ENCODE assay signal across 12 cellular contexts in the genomic region with DNA sequence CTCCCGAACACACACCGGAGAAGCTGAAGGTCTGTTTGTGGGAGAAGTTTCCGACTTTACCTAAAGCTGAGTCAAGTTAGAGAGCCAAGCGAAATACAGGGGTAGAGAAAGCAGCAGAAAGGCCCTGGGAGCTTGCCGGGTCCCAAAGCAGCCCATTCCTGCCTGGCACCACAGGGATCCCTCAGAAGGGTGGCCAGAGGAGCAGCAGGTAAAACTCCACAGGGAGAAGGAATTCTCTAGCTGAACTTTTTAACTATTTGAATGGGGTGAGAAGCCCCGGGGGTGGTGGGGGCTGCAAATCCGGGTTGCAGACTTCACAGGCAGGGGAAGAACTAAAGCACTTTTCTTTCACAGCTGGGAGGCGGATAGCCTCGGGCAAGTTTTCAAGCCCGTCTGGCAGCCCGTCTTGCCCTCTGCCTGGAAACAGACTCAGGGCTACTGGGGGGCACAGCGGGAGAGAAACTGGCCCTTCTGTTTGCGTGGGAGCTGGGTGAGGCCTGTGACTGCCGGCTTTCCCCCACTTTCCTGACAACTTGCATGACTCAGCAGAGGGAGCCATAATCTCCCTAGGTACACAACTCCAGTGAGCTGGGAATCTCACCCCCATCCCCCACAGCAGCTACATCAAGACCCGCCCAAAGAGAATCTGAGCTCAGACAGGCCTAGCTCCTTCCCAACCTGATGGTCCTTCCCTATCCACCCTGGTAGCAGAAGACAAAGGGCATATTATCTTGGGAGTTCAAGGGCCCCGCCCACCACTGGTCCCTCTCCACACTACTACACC.
DNase-seq lines count a peak whose midpoint lies in the region; ATAC-seq and TF ChIP-seq lines count a peak whose summit lies in the region.
"Had no signal": no experiment of that assay in that cellular context is flagged by ENCODE, and none has a peak within 500 bp of the region (broad histone marks: within the 10 kb centered on the region; RNA-seq: fewer than 3 reads in every experiment).

No MANE protein-coding gene starts in this region.

- DNase-seq in DMS 273 (lab: John Stamatoyannopoulos, UW; ENCODE audit: unreplicated experiment) (peak; percentile 61), DMS 273 treated with DMSO at 0.1 percent for 48 hours (lab: John Stamatoyannopoulos, UW) (no peak), SK-N-MC (ENCODE audit: low read depth, low spot score) (no peak), fibroblast of villous mesenchyme (ENCODE audit: low read depth) (peak; percentile 37), smooth muscle cell of the brain vasculature (ENCODE audit: low read depth, low spot score) (peak; percentile 65), RKO (ENCODE audit: low spot score) (no peak)
- DNase-seq: activated CD8-positive, alpha-beta T cell treated with anti-CD3 and anti-CD28 coated beads, Interleukin-2, amount 10 ng/mL, durations not matched to agents 7 days and 5 days; body of pancreas; NCI-H2029 treated with DMSO at 0.1 percent for 48 hours had no signal

- peak overlapping the region; percentile 63 for H3K9ac ChIP-seq in SK-N-MC (ENCODE audit: insufficient read length)

- ATAC-seq in gastroesophageal sphincter (no peak), GM18858 (IDR thresholded peaks at IDR 0.05; ENCODE audit: unreplicated experiment) (no peak)
- ATAC-seq: activated CD8-positive, alpha-beta T cell treated with anti-CD3 and anti-CD28 coated beads, Interleukin-2, amount 10 ng/mL, durations not matched to agents 7 days and 5 days; body of pancreas had no signal

- peaks cover 0 to 5% (median 0%) of the 10 kb centered on the region in 3 donors for H3K4me1 ChIP-seq in gastroesophageal sphincter
- H3K4me1 ChIP-seq: body of pancreas had no signal

- H3K27me3 ChIP-seq in gastroesophageal sphincter, result no peaks in the 10 kb centered on the region
- H3K27me3 ChIP-seq: body of pancreas had no signal

- TF ChIP-seq CTCF in fibroblast of villous mesenchyme (IDR thresholded peaks at IDR 0.05; ENCODE audit: insufficient read depth, low read depth, low read length) (no peak), gastroesophageal sphincter (IDR thresholded peaks at IDR 0.05) (no peak)

- WGBS in gastroesophageal sphincter (ENCODE audit: low coverage in 1 of 2), 2 donors, result 88 to 98% methylated on average over 6 to 8 of the region's 16 CpGs

- peak overlapping the region; percentile 92 for H3K27ac ChIP-seq in SK-N-MC
- no peak overlapping the region for H3K27ac ChIP-seq in gastroesophageal sphincter
- H3K27ac ChIP-seq: 22Rv1, body of pancreas had no signal

- no peak for TF ChIP-seq EP300 in gastroesophageal sphincter (IDR thresholded peaks at IDR 0.05)

- peak overlapping the region; percentile 53 for H3K4me3 ChIP-seq in SK-N-MC
- no peak overlapping the region for H3K4me3 ChIP-seq in fibroblast of villous mesenchyme (ENCODE audit: low read depth, low read length)
- H3K4me3 ChIP-seq in gastroesophageal sphincter, result no peak overlapping the region
- H3K4me3 ChIP-seq: body of pancreas had no signal

- H3K9me3 ChIP-seq in SK-N-MC (ENCODE audit: low read depth, low read length) (no peaks in the 10 kb centered on the region), gastroesophageal sphincter (peaks cover 0 to 5% (median 0%) of the 10 kb centered on the region in 3 donors)
- H3K9me3 ChIP-seq: body of pancreas had no signal

- H3K36me3 ChIP-seq in SK-N-MC (ENCODE audit: insufficient read depth, low read length), result peaks cover 9% of the 10 kb centered on the region
- peaks cover 0 to 15% of the 10 kb centered on the region in 2 donors for H3K36me3 ChIP-seq in gastroesophageal sphincter

- no peak for TF ChIP-seq POLR2A in gastroesophageal sphincter (IDR thresholded peaks at IDR 0.05)

Comparison
In these comparisons a context has a peak if more than half of its experiments do, and no peak if none do; other contexts are left out.
1. DNase-seq: peak in DMS 273 (single experiment), fibroblast of villous mesenchyme (single experiment) and smooth muscle cell of the brain vasculature (single experiment); none in DMS 273 treated with DMSO at 0.1 percent for 48 hours (single experiment), SK-N-MC (single experiment) and RKO (single experiment).